ENCODE assay signal across 13 cellular contexts in the genomic region with DNA sequence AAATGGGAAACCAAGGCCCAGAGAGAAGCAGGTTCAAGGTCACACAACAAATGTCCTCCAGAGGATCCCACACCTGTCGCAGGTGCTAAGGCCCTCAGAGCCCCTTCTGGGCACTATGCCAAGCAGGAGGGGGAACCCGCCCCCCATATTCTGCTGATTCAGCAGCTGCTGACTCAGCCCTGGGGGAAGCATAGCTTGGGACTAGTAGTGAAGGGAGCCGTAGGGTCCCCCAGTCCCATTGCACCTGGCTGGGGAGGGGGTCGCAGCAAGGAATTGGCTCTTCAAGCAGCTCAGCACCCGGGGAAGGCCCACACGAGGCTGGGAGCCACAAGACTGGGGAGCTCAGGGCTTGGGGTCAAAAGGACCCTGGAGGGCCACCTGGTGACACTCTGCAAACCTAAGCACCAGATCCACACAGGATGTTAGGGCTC. TPM values are rescaled to one million over a fixed set of nuclear protein-coding genes. Genes with fewer than 3 reads are reported as not detected.
DNase-seq lines count a peak whose midpoint lies in the region; ATAC-seq, FAIRE-seq and TF ChIP-seq lines count a peak whose summit lies in the region.
"Had no signal": no experiment of that assay in that cellular context is flagged by ENCODE, and none has a peak within 500 bp of the region (broad histone marks: within the 10 kb centered on the region; RNA-seq: fewer than 3 reads in every experiment).

No MANE protein-coding gene starts in this region.

- ATAC-seq in GM21786 (IDR thresholded peaks at IDR 0.05; ENCODE audit: unreplicated experiment) (no peak), HG03039 (IDR thresholded peaks at IDR 0.05; ENCODE audit: unreplicated experiment) (no peak)

- H3K9me3 Mint-ChIP-seq in activated T-helper 1 cell treated with anti-CD3 and anti-CD28 coated beads, Interleukin-12 subunit alpha, Interleukin-12 subunit beta, Interleukin-2, Interleukin-4 antibody, amounts not matched to agents 30 ng/mL and 10 ng/mL and 1 ng/mL, durations not matched to agents 14 hours and 24 hours and 36 hours = no peaks in the 10 kb centered on the region

- H3K27me3 ChIP-seq in mucosa of rectum (ENCODE audit: control insufficient read depth in 2 of 2, insufficient read depth in 2 of 2, low read length in 2 of 2) (no peaks in the 10 kb centered on the region), SJCRH30 (no peaks in the 10 kb centered on the region)
- H3K27me3 ChIP-seq: body of pancreas had no signal

- H3K27ac ChIP-seq in HEK293 (ENCODE audit: extremely low read depth, low read depth, low read length) (no peak overlapping the region), mucosa of rectum (ENCODE audit: low read depth in 2 of 2, low read length in 2 of 2) (no peak overlapping the region), SJCRH30 (no peak overlapping the region)
- H3K27ac ChIP-seq: body of pancreas, epithelial cell of prostate, sigmoid colon had no signal

- intact Hi-C loops in activated T-helper 1 cell treated with anti-CD3 and anti-CD28 coated beads, Interleukin-12 subunit alpha, Interleukin-12 subunit beta, Interleukin-2, Interleukin-4 antibody, amounts not matched to agents 30 ng/mL and 10 ng/mL and 1 ng/mL, durations not matched to agents 14 hours and 24 hours and 36 hours (cut with micrococcal nuclease) = no loop called here

- no peak overlapping the region for H3K27ac Mint-ChIP-seq in activated T-helper 1 cell treated with anti-CD3 and anti-CD28 coated beads, Interleukin-12 subunit alpha, Interleukin-12 subunit beta, Interleukin-2, Interleukin-4 antibody, amounts not matched to agents 30 ng/mL and 10 ng/mL and 1 ng/mL, durations not matched to agents 14 hours and 24 hours and 36 hours

- peaks cover 16% of the 10 kb centered on the region for H3K27me3 Mint-ChIP-seq in activated T-helper 1 cell treated with anti-CD3 and anti-CD28 coated beads, Interleukin-12 subunit alpha, Interleukin-12 subunit beta, Interleukin-2, Interleukin-4 antibody, amounts not matched to agents 30 ng/mL and 10 ng/mL and 1 ng/mL, durations not matched to agents 14 hours and 24 hours and 36 hours (ENCODE audit: insufficient read depth)

- H3K36me3 ChIP-seq in HEK293 (ENCODE audit: control insufficient read depth in 2 of 2, insufficient read depth in 1 of 2, low read length in 2 of 2) (no peaks in the 10 kb centered on the region), mucosa of rectum (ENCODE audit: control insufficient read depth in 2 of 2, insufficient read depth in 2 of 2, low read length in 2 of 2) (no peaks in the 10 kb centered on the region), SJCRH30 (no peaks in the 10 kb centered on the region)
- H3K36me3 ChIP-seq: sigmoid colon had no signal

- TF ChIP-seq CTCF in HEK293 (tag by site-specific recombination; IDR thresholded peaks at IDR 0.05) = no peak

- peak overlapping the region; percentile 45 for H3K4me3 Mint-ChIP-seq in activated T-helper 1 cell treated with anti-CD3 and anti-CD28 coated beads, Interleukin-12 subunit alpha, Interleukin-12 subunit beta, Interleukin-2, Interleukin-4 antibody, amounts not matched to agents 30 ng/mL and 10 ng/mL and 1 ng/mL, durations not matched to agents 14 hours and 24 hours and 36 hours

- H3K4me1 Mint-ChIP-seq in activated T-helper 1 cell treated with anti-CD3 and anti-CD28 coated beads, Interleukin-12 subunit alpha, Interleukin-12 subunit beta, Interleukin-2, Interleukin-4 antibody, amounts not matched to agents 30 ng/mL and 10 ng/mL and 1 ng/mL, durations not matched to agents 14 hours and 24 hours and 36 hours (ENCODE audit: low read depth) = peaks cover 10% of the 10 kb centered on the region

- H3K36me3 Mint-ChIP-seq in activated T-helper 1 cell treated with anti-CD3 and anti-CD28 coated beads, Interleukin-12 subunit alpha, Interleukin-12 subunit beta, Interleukin-2, Interleukin-4 antibody, amounts not matched to agents 30 ng/mL and 10 ng/mL and 1 ng/mL, durations not matched to agents 14 hours and 24 hours and 36 hours (ENCODE audit: low read depth) = no peaks in the 10 kb centered on the region

- H3K4me3 ChIP-seq in HEK293 (ENCODE audit: low read depth, low read length) = no peak overlapping the region
- peak overlapping the region; percentile 69 to 79 for H3K4me3 ChIP-seq in mucosa of rectum (ENCODE audit: low read length in 2 of 2)
- no peak overlapping the region for H3K4me3 ChIP-seq in SJCRH30
- H3K4me3 ChIP-seq: body of pancreas, sigmoid colon had no signal

- DNase-seq in DMS79 (lab: John Stamatoyannopoulos, UW) = peak; percentile 74
- no peak for DNase-seq in activated T-helper 1 cell treated with anti-CD3 and anti-CD28 coated beads, Interleukin-12 subunit alpha, Interleukin-12 subunit beta, Interleukin-2, Interleukin-4 antibody, amounts not matched to agents 30 ng/mL and 10 ng/mL and 1 ng/mL, durations not matched to agents 14 hours and 24 hours and 36 hours (ENCODE audit: low spot score)
- DNase-seq in SJCRH30 = no peak
- no peak for DNase-seq in H54 (ENCODE audit: insufficient read length, low spot score)
- DNase-seq: body of pancreas, NCI-H446 treated with DMSO at 0.1 percent for 48 hours, sigmoid colon had no signal

- H3K9ac ChIP-seq in mucosa of rectum (ENCODE audit: low read depth in 1 of 2, low read length in 2 of 2) = peak overlapping the region in 1 of 2 donors; percentile 73

- no peak for FAIRE-seq in H54 (lab: Jason Lieb, UNC)

- H3K9me3 ChIP-seq in HEK293 (ENCODE audit: control insufficient read depth, insufficient read depth, low read depth, low read length) (no peaks in the 10 kb centered on the region), mucosa of rectum (ENCODE audit: control insufficient read depth in 2 of 2, low read length in 2 of 2) (no peaks in the 10 kb centered on the region), SJCRH30 (replicated peaks) (no peaks in the 10 kb centered on the region)
- H3K9me3 ChIP-seq: body of pancreas, sigmoid colon had no signal

- CTCF ChIA-PET in HEK293 (lab: Yijun Ruan, JAX) = interaction anchor here (0.6 to 2.6 kb wide), 7 partner anchors 8 to 88 kb away, joined by 3 to 9 read pairs (median 3); a partner anchor contains a TSS

- POLR2A ChIA-PET in HEK293 (lab: Yijun Ruan, JAX) = interaction anchor here (2.0 kb wide), 1 partner anchor 18 kb away, joined by 5 read pairs; no protein-coding TSS in a partner anchor

- H3K4me1 ChIP-seq in HEK293 (ENCODE audit: control insufficient read depth, insufficient read depth, low read length) (peaks cover 6% of the 10 kb centered on the region; the same call in 1 of the 2 replicates), mucosa of rectum (ENCODE audit: control insufficient read depth in 2 of 2, insufficient read depth in 2 of 2, low read length in 2 of 2) (peaks cover 9 to 19% of the 10 kb centered on the region in 2 donors), SJCRH30 (peaks cover 9% of the 10 kb centered on the region)
- H3K4me1 ChIP-seq: sigmoid colon had no signal

- TF ChIP-seq POLR2A in H54 (IDR thresholded peaks at IDR 0.05; ENCODE audit: low read depth, low read length) = no peak

TF ChIP-seq in HEK293, 187 proteins besides CTCF, POLR2A, EP300 and RAD21:
- TF ChIP-seq SP3 (tag by site-specific recombination; IDR thresholded peaks at IDR 0.05) (no peak), SCRT2 (tag by site-specific recombination; IDR thresholded peaks at IDR 0.05) (peak; percentile 65; the same call in 1 of the 2 replicates), WT1 (tag by site-specific recombination; IDR thresholded peaks at IDR 0.05) (no peak), GLIS1 (tag by site-specific recombination; IDR thresholded peaks at IDR 0.05) (0 out of 2 replicates have a peak, but pooled peaks have one; percentile 17), TRIM28 (IDR thresholded peaks at IDR 0.05; ENCODE audit: borderline replicate concordance, low read length) (no peak), SETDB1 (IDR thresholded peaks at IDR 0.05; ENCODE audit: insufficient read length, low read length) (no peak)

RNA-seq across cellular contexts. Expression of a gene that starts 1.0 kb away (rescaled TPM):
- total RNA-seq in activated T-helper 1 cell treated with anti-CD3 and anti-CD28 coated beads, Interleukin-12 subunit alpha, Interleukin-12 subunit beta, Interleukin-2, Interleukin-4 antibody, amounts not matched to agents 30 ng/mL and 10 ng/mL and 1 ng/mL, durations not matched to agents 14 hours and 24 hours and 36 hours = 0.10 and 0.34 TPM in 2 replicates
- not detected in 2 replicates for total RNA-seq in SJCRH30 (2014; rRNA removed; shearing (Covaris generic))

RNA-seq across cellular contexts. Expression of a gene that starts 15.0 kb away (rescaled TPM):
- total RNA-seq in activated T-helper 1 cell treated with anti-CD3 and anti-CD28 coated beads, Interleukin-12 subunit alpha, Interleukin-12 subunit beta, Interleukin-2, Interleukin-4 antibody, amounts not matched to agents 30 ng/mL and 10 ng/mL and 1 ng/mL, durations not matched to agents 14 hours and 24 hours and 36 hours = 0.16 and 0.17 TPM in 2 replicates
- not detected in 2 replicates for total RNA-seq in SJCRH30 (2014; rRNA removed; shearing (Covaris generic))
- total RNA-seq: Daoy, sigmoid colon had no signal

RNA-seq across cellular contexts. Expression of a gene that starts 50.7 kb away (rescaled TPM):
- 121 and 133 TPM in 2 replicates for total RNA-seq in activated T-helper 1 cell treated with anti-CD3 and anti-CD28 coated beads, Interleukin-12 subunit alpha, Interleukin-12 subunit beta, Interleukin-2, Interleukin-4 antibody, amounts not matched to agents 30 ng/mL and 10 ng/mL and 1 ng/mL, durations not matched to agents 14 hours and 24 hours and 36 hours
- total RNA-seq in SJCRH30 (2014; rRNA removed; shearing (Covaris generic)) = 43.7 and 47.6 TPM in 2 replicates

RNA-seq across cellular contexts. Expression of a gene that starts 51.0 kb away (rescaled TPM):
- total RNA-seq in activated T-helper 1 cell treated with anti-CD3 and anti-CD28 coated beads, Interleukin-12 subunit alpha, Interleukin-12 subunit beta, Interleukin-2, Interleukin-4 antibody, amounts not matched to agents 30 ng/mL and 10 ng/mL and 1 ng/mL, durations not matched to agents 14 hours and 24 hours and 36 hours = 27.1 and 31.4 TPM in 2 replicates
- 20.2 and 22.0 TPM in 2 replicates for total RNA-seq in SJCRH30 (2014; rRNA removed; shearing (Covaris generic))

Comparison
In these comparisons a context has a peak if more than half of its experiments do, and no peak if none do; other contexts are left out.
1. H3K4me3 ChIP-seq: peak in mucosa of rectum (2 of 2); none in HEK293 (single experiment) and SJCRH30 (single experiment).